ENCODE assay signal across 1 cellular context in the genomic region with DNA sequence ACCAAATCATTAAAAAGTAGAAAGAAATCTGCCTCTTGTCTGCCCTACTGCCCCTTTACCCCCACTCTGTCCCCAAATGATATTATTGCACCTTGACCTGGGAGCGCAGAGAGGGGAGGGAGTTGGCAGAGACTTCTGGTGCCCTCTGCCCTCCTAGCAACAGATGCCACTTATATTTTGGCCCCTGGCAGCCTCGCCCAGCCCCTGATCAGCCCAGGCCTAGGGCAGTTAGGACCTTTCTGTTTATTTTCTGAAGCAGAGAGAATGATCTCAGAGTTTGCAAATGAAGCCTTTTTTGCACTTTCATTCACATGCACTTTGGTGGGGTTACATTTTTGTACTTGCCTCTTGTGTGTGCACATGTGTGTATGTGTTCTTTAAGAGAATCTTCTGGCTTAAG.
TF ChIP-seq lines count a peak whose summit lies in the region.

No MANE protein-coding gene starts in this region.

TF ChIP-seq in liver, 16 proteins besides CTCF, POLR2A, EP300 and RAD21 (continued from another document):
- TF ChIP-seq, protein P1, sequence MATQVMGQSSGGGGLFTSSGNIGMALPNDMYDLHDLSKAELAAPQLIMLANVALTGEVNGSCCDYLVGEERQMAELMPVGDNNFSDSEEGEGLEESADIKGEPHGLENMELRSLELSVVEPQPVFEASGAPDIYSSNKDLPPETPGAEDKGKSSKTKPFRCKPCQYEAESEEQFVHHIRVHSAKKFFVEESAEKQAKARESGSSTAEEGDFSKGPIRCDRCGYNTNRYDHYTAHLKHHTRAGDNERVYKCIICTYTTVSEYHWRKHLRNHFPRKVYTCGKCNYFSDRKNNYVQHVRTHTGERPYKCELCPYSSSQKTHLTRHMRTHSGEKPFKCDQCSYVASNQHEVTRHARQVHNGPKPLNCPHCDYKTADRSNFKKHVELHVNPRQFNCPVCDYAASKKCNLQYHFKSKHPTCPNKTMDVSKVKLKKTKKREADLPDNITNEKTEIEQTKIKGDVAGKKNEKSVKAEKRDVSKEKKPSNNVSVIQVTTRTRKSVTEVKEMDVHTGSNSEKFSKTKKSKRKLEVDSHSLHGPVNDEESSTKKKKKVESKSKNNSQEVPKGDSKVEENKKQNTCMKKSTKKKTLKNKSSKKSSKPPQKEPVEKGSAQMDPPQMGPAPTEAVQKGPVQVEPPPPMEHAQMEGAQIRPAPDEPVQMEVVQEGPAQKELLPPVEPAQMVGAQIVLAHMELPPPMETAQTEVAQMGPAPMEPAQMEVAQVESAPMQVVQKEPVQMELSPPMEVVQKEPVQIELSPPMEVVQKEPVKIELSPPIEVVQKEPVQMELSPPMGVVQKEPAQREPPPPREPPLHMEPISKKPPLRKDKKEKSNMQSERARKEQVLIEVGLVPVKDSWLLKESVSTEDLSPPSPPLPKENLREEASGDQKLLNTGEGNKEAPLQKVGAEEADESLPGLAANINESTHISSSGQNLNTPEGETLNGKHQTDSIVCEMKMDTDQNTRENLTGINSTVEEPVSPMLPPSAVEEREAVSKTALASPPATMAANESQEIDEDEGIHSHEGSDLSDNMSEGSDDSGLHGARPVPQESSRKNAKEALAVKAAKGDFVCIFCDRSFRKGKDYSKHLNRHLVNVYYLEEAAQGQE (IDR thresholded peaks at IDR 0.05): peak; percentile 70
- TF ChIP-seq NR2F2 (IDR thresholded peaks at IDR 0.05): peak; percentile 82
- TF ChIP-seq YY1 (IDR thresholded peaks at IDR 0.05): peak; percentile 61
- TF ChIP-seq TAF1 (conservative IDR thresholded peaks at IDR 0.05): no peak
